ENCODE assay signal across 10 cellular contexts in genomic region chr16:87955302-87956168, GRCh38. TPM values are rescaled to one million over a fixed set of nuclear protein-coding genes. Genes with fewer than 3 reads are reported as not detected.
DNase-seq lines count a peak whose midpoint lies in the region; ATAC-seq and TF ChIP-seq lines count a peak whose summit lies in the region.
"Had no signal": no experiment of that assay in that cellular context is flagged by ENCODE, and none has a peak within 500 bp of the region (broad histone marks: within the 10 kb centered on the region; RNA-seq: fewer than 3 reads in every experiment).

No MANE protein-coding gene starts in this region.

- peaks cover 0 to 9% (median 0%) of the 10 kb centered on the region in 9 donors for H3K36me3 ChIP-seq in heart left ventricle

- peaks cover 48% of the 10 kb centered on the region for H3K36me3 Mint-ChIP-seq in activated CD4-positive, alpha-beta T cell treated with anti-CD3 and anti-CD28 coated beads for 36 hours (ENCODE audit: low read depth)
- H3K36me3 Mint-ChIP-seq in activated CD4-positive, alpha-beta memory T cell treated with anti-CD3 and anti-CD28 coated beads, Interleukin-2, amount 10 ng/mL, durations not matched to agents 7 days and 5 days (ENCODE audit: low read depth): peaks cover 46% of the 10 kb centered on the region
- H3K36me3 Mint-ChIP-seq in stimulated activated memory B cell treated with anti-CD40 and anti-IgM and Interleukin-4, amounts not matched to agents 10 μg/mL and 1 μg/mL and 100 μg/mL, for 72 hours: peaks cover 28% of the 10 kb centered on the region

- peaks cover 0 to 73% (median 39%) of the 10 kb centered on the region in 12 donors for H3K4me1 ChIP-seq in heart left ventricle

- peak overlapping the region in 2 of 12 donors; percentile 39 to 44 for H3K4me3 ChIP-seq in heart left ventricle

- H3K27me3 ChIP-seq in heart left ventricle: no peaks in the 10 kb centered on the region

- no peak for ATAC-seq in activated CD4-positive, alpha-beta T cell treated with anti-CD3 and anti-CD28 coated beads for 36 hours
- no peak for ATAC-seq in heart left ventricle
- ATAC-seq in stimulated activated memory B cell treated with anti-CD40 and anti-IgM and Interleukin-4, amounts not matched to agents 10 μg/mL and 1 μg/mL and 100 μg/mL, for 72 hours: no peak
- ATAC-seq in HG02798 (IDR thresholded peaks at IDR 0.05; ENCODE audit: poor library complexity, unreplicated experiment): no peak

- TF ChIP-seq POLR2A in heart left ventricle (IDR thresholded peaks at IDR 0.05): no peak

- CTCF ChIA-PET in activated CD4-positive, alpha-beta T cell treated with anti-CD3 and anti-CD28 coated beads for 36 hours (lab: Charles Lee): interaction anchor here (0.6 to 1.9 kb wide), 9 partner anchors 13 to 177 kb away, joined by 3 to 5 read pairs (median 4); no protein-coding TSS in a partner anchor
- CTCF ChIA-PET in activated CD4-positive, alpha-beta memory T cell treated with anti-CD3 and anti-CD28 coated beads, Interleukin-2, amount 10 ng/mL, durations not matched to agents 7 days and 5 days (lab: Charles Lee): interaction anchor here (1.0 to 1.6 kb wide), 5 partner anchors 13 to 482 kb away, joined by 3 to 8 read pairs (median 4); no protein-coding TSS in a partner anchor

- intact Hi-C loops in activated CD4-positive, alpha-beta T cell treated with anti-CD3 and anti-CD28 coated beads for 36 hours (cut with DNase I, micrococcal nuclease): loop anchor here (1.0 to 10.0 kb wide), 6 partner anchors 8 to 1289 kb away; partner anchors contain the start of genes PIEZO1 (in 1 of the 2) and ZC3H18 (in 1 of the 2)
- intact Hi-C loops in heart left ventricle (cut with DNase I): loop anchor here in 1 of 10 donors (10.0 kb wide), 1 partner anchor 579 kb away; no protein-coding TSS in a partner anchor

- H3K27ac Mint-ChIP-seq in activated CD4-positive, alpha-beta T cell treated with anti-CD3 and anti-CD28 coated beads for 36 hours: peak overlapping the region; percentile 96
- peak overlapping the region; percentile 97 for H3K27ac Mint-ChIP-seq in activated CD4-positive, alpha-beta memory T cell treated with anti-CD3 and anti-CD28 coated beads, Interleukin-2, amount 10 ng/mL, durations not matched to agents 7 days and 5 days
- H3K27ac Mint-ChIP-seq in stimulated activated memory B cell treated with anti-CD40 and anti-IgM and Interleukin-4, amounts not matched to agents 10 μg/mL and 1 μg/mL and 100 μg/mL, for 72 hours: peak overlapping the region; percentile 98

- 78 to 84% (median 81%) methylated on average over 20 of the region's 20 CpGs for WGBS in heart left ventricle, 4 donors

- POLR2A ChIA-PET in activated CD4-positive, alpha-beta T cell treated with anti-CD3 and anti-CD28 coated beads for 36 hours (lab: Charles Lee): interaction anchor here (1.2 to 2.3 kb wide), 2 partner anchors 28 to 84 kb away, joined by 3 to 7 read pairs; no protein-coding TSS in a partner anchor
- POLR2A ChIA-PET in activated CD4-positive, alpha-beta memory T cell treated with anti-CD3 and anti-CD28 coated beads, Interleukin-2, amount 10 ng/mL, durations not matched to agents 7 days and 5 days (lab: Charles Lee): interaction anchor here (0.7 to 1.7 kb wide), 11 partner anchors 10 to 499 kb away, joined by 3 to 7 read pairs (median 4); no protein-coding TSS in a partner anchor

- no peak for TF ChIP-seq CTCF in heart left ventricle (IDR thresholded peaks at IDR 0.05)

- peak overlapping the region; percentile 79 for H3K4me3 Mint-ChIP-seq in activated CD4-positive, alpha-beta T cell treated with anti-CD3 and anti-CD28 coated beads for 36 hours
- peak overlapping the region; percentile 74 for H3K4me3 Mint-ChIP-seq in activated CD4-positive, alpha-beta memory T cell treated with anti-CD3 and anti-CD28 coated beads, Interleukin-2, amount 10 ng/mL, durations not matched to agents 7 days and 5 days
- peak overlapping the region; percentile 80 for H3K4me3 Mint-ChIP-seq in stimulated activated memory B cell treated with anti-CD40 and anti-IgM and Interleukin-4, amounts not matched to agents 10 μg/mL and 1 μg/mL and 100 μg/mL, for 72 hours

- H3K4me1 Mint-ChIP-seq in activated CD4-positive, alpha-beta T cell treated with anti-CD3 and anti-CD28 coated beads for 36 hours: peaks cover 84% of the 10 kb centered on the region
- H3K4me1 Mint-ChIP-seq in activated CD4-positive, alpha-beta memory T cell treated with anti-CD3 and anti-CD28 coated beads, Interleukin-2, amount 10 ng/mL, durations not matched to agents 7 days and 5 days: peaks cover 80% of the 10 kb centered on the region
- peaks cover 84% of the 10 kb centered on the region for H3K4me1 Mint-ChIP-seq in stimulated activated memory B cell treated with anti-CD40 and anti-IgM and Interleukin-4, amounts not matched to agents 10 μg/mL and 1 μg/mL and 100 μg/mL, for 72 hours

- H3K27ac ChIP-seq in heart left ventricle: peak overlapping the region in 11 of 12 donors; percentile 10 to 99 (median 54)

- H3K9me3 ChIP-seq in heart left ventricle: no peaks in the 10 kb centered on the region

- no peaks in the 10 kb centered on the region for H3K9me3 Mint-ChIP-seq in activated CD4-positive, alpha-beta T cell treated with anti-CD3 and anti-CD28 coated beads for 36 hours (ENCODE audit: low read depth)
- no peaks in the 10 kb centered on the region for H3K9me3 Mint-ChIP-seq in activated CD4-positive, alpha-beta memory T cell treated with anti-CD3 and anti-CD28 coated beads, Interleukin-2, amount 10 ng/mL, durations not matched to agents 7 days and 5 days
- no peaks in the 10 kb centered on the region for H3K9me3 Mint-ChIP-seq in stimulated activated memory B cell treated with anti-CD40 and anti-IgM and Interleukin-4, amounts not matched to agents 10 μg/mL and 1 μg/mL and 100 μg/mL, for 72 hours

- peak; percentile 59 for DNase-seq in activated CD4-positive, alpha-beta T cell treated with anti-CD3 and anti-CD28 coated beads for 36 hours
- no peak for DNase-seq in activated CD4-positive, alpha-beta T cell treated with anti-CD3 and anti-CD28 coated beads, Interleukin-2, amount 50 U/mL, for 48 hours
- DNase-seq in activated CD4-positive, alpha-beta memory T cell treated with anti-CD3 and anti-CD28 coated beads, Interleukin-2, amount 10 ng/mL, durations not matched to agents 7 days and 5 days: peak; percentile 26
- DNase-seq in heart left ventricle: no peak
- no peak for DNase-seq in GOT3 (lab: John Stamatoyannopoulos, UW)
- no peak for DNase-seq in amygdala (lab: John Stamatoyannopoulos, UW)
- DNase-seq: NCI-H526 treated with DMSO at 0.1 percent for 48 hours had no signal

- no peaks in the 10 kb centered on the region for H3K27me3 Mint-ChIP-seq in activated CD4-positive, alpha-beta T cell treated with anti-CD3 and anti-CD28 coated beads for 36 hours
- H3K27me3 Mint-ChIP-seq in activated CD4-positive, alpha-beta memory T cell treated with anti-CD3 and anti-CD28 coated beads, Interleukin-2, amount 10 ng/mL, durations not matched to agents 7 days and 5 days: no peaks in the 10 kb centered on the region
- H3K27me3 Mint-ChIP-seq in stimulated activated memory B cell treated with anti-CD40 and anti-IgM and Interleukin-4, amounts not matched to agents 10 μg/mL and 1 μg/mL and 100 μg/mL, for 72 hours: no peaks in the 10 kb centered on the region

RNA-seq across cellular contexts. Expression of gene BANP, which starts 4.3 kb away (rescaled TPM):
- total RNA-seq in activated CD4-positive, alpha-beta T cell treated with anti-CD3 and anti-CD28 coated beads for 36 hours: 10 to 100 TPM; 35.2 to 36.1 TPM
- total RNA-seq in activated CD4-positive, alpha-beta memory T cell treated with anti-CD3 and anti-CD28 coated beads, Interleukin-2, amount 10 ng/mL, durations not matched to agents 7 days and 5 days: 10 to 100 TPM; 33.6 to 38.9 TPM
- total RNA-seq in heart left ventricle: 10 to 100 TPM; 11.9 to 20.7 (median 14.3) TPM
- 1 to 10 TPM; 7.2 to 9.2 TPM for polyA plus RNA-seq in heart left ventricle

RNA-seq across cellular contexts. Expression of gene CA5A, which starts 19.2 kb away (rescaled TPM):
- total RNA-seq in activated CD4-positive, alpha-beta T cell treated with anti-CD3 and anti-CD28 coated beads for 36 hours: not detected
- not detected for total RNA-seq in activated CD4-positive, alpha-beta memory T cell treated with anti-CD3 and anti-CD28 coated beads, Interleukin-2, amount 10 ng/mL, durations not matched to agents 7 days and 5 days
- under 1 TPM in 2 of 9 donors, not detected in 7; 0.25 to 0.44 TPM for total RNA-seq in heart left ventricle
- polyA plus RNA-seq in heart left ventricle: under 1 TPM in 1 of 2 donors, not detected in 1; 0.08 TPM
- total RNA-seq: renal cortical epithelial cell had no signal

Comparison
In these comparisons a context has a peak if more than half of its experiments do, and no peak if none do; other contexts are left out.
1. DNase-seq: peak in activated CD4-positive, alpha-beta T cell treated with anti-CD3 and anti-CD28 coated beads for 36 hours (single experiment) and activated CD4-positive, alpha-beta memory T cell treated with anti-CD3 and anti-CD28 coated beads, Interleukin-2, amount 10 ng/mL, durations not matched to agents 7 days and 5 days (single experiment); none in activated CD4-positive, alpha-beta T cell treated with anti-CD3 and anti-CD28 coated beads, Interleukin-2, amount 50 U/mL, for 48 hours (0 of 2), heart left ventricle (0 of 5), GOT3 (single experiment) and amygdala (0 of 56).
2. Peak in every context shown above with its lines, with median percentiles within 50 percentile points of each other: H3K27ac Mint-ChIP-seq and H3K4me3 Mint-ChIP-seq.